In genomic region chr7:2242541-2243482, GRCh38 we compare ENCODE assay signal across 8 cellular contexts. TPM values are rescaled to one million over a fixed set of nuclear protein-coding genes. Genes with fewer than 3 reads are reported as not detected.
A peak's percentile ranks its signal among the peaks of the same experiment; 100 is the strongest.
DNase-seq lines count a peak whose midpoint lies in the region; ATAC-seq and TF ChIP-seq lines count a peak whose summit lies in the region.

No MANE protein-coding gene starts in this region.

- no peaks in the 10 kb centered on the region for H3K27me3 Mint-ChIP-seq in activated CD8-positive, alpha-beta T cell treated with anti-CD3 and anti-CD28 coated beads for 36 hours

- peak overlapping the region; percentile 36 for H3K27ac ChIP-seq in foreskin keratinocyte
- peak overlapping the region; percentile 55 to 85 (median 70) for H3K27ac ChIP-seq in gastrocnemius medialis

- peak overlapping the region; percentile 92 for H3K4me3 Mint-ChIP-seq in activated CD8-positive, alpha-beta T cell treated with anti-CD3 and anti-CD28 coated beads for 36 hours

- peaks cover 6% of the 10 kb centered on the region; the same call in 1 of the 2 replicates for H3K36me3 ChIP-seq in Loucy (ENCODE audit: insufficient read depth, low read length)
- H3K36me3 ChIP-seq in gastrocnemius medialis, result peaks cover 0 to 17% of the 10 kb centered on the region in 2 donors

- peak; percentile 31 to 37 for DNase-seq in stimulated activated CD4-positive, alpha-beta T cell treated with anti-CD3 and anti-CD28 coated beads, Interleukin-2, amount 100 ng/mL, for 24 hours
- no peak for DNase-seq in stimulated activated CD4-positive, alpha-beta T cell treated with anti-CD3 and anti-CD28 coated beads, Interleukin-4, amount 100 ng/mL, for 4 hours
- DNase-seq in activated CD8-positive, alpha-beta T cell treated with anti-CD3 and anti-CD28 coated beads for 36 hours, result peak; percentile 50
- peak in 1 of 2 donors; percentile 28 for DNase-seq in foreskin keratinocyte
- DNase-seq in gastrocnemius medialis, result no peak

- peak overlapping the region; percentile 79 for H2AFZ ChIP-seq in Loucy (ENCODE audit: low read length)

- CTCF ChIA-PET in activated CD8-positive, alpha-beta T cell treated with anti-CD3 and anti-CD28 coated beads for 36 hours (lab: Charles Lee), result interaction anchor here (0.6 to 2.8 kb wide), 3 partner anchors 11 to 105 kb away, joined by 3 to 7 read pairs (median 5); no protein-coding TSS in a partner anchor

- H3K27ac Mint-ChIP-seq in activated CD8-positive, alpha-beta T cell treated with anti-CD3 and anti-CD28 coated beads for 36 hours, result peak overlapping the region; percentile 93

- H3K36me3 Mint-ChIP-seq in activated CD8-positive, alpha-beta T cell treated with anti-CD3 and anti-CD28 coated beads for 36 hours (ENCODE audit: low read depth), result peaks cover 24% of the 10 kb centered on the region

- H3K79me2 ChIP-seq in Loucy (ENCODE audit: insufficient read depth, low read length), result peaks cover 85% of the 10 kb centered on the region

- H3F3A ChIP-seq in Loucy (ENCODE audit: low read depth), result no peaks in the 10 kb centered on the region

- peak overlapping the region; percentile 92 for H3K9ac ChIP-seq in Loucy (ENCODE audit: low read depth, low read length, poor library complexity, severe bottlenecking)

- H4K20me1 ChIP-seq in Loucy (ENCODE audit: insufficient read depth, low read length, poor library complexity, severe bottlenecking), result peaks cover 17% of the 10 kb centered on the region

- TF ChIP-seq POLR2A in gastrocnemius medialis (IDR thresholded peaks at IDR 0.05), result no peak

- H3K27me3 ChIP-seq in Loucy (ENCODE audit: insufficient read depth, low read length, poor library complexity, severe bottlenecking), result no peaks in the 10 kb centered on the region
- H3K27me3 ChIP-seq in foreskin keratinocyte, result no peaks in the 10 kb centered on the region
- H3K27me3 ChIP-seq in gastrocnemius medialis, result no peaks in the 10 kb centered on the region

- intact Hi-C loops in activated CD8-positive, alpha-beta T cell treated with anti-CD3 and anti-CD28 coated beads for 36 hours (cut with micrococcal nuclease), result loop anchor here (2.0 kb wide), 1 partner anchor 106 kb away; no protein-coding TSS in a partner anchor
- intact Hi-C loops in gastrocnemius medialis (cut with DNase I; ENCODE audit: low total_unique reads), result loop anchor here (1.0 to 10.0 kb wide), 2 partner anchors 10 to 312 kb away; partner anchors contain the start of genes BRAT1 and IQCE

- peak overlapping the region; percentile 99 for H3K4me2 ChIP-seq in Loucy (ENCODE audit: low read depth, low read length, poor library complexity, severe bottlenecking)

- H3K4me1 ChIP-seq in Loucy (ENCODE audit: insufficient read depth, low read length, poor library complexity, severe bottlenecking), result peaks cover 65% of the 10 kb centered on the region
- no peaks in the 10 kb centered on the region for H3K4me1 ChIP-seq in foreskin keratinocyte
- H3K4me1 ChIP-seq in gastrocnemius medialis, result peaks cover 12 to 13% of the 10 kb centered on the region in 2 donors

- peak; percentile 60 for ATAC-seq in activated CD8-positive, alpha-beta T cell treated with anti-CD3 and anti-CD28 coated beads for 36 hours
- peak; percentile 57 for ATAC-seq in foreskin keratinocyte
- peak in 1 of 2 donors; percentile 7 for ATAC-seq in gastrocnemius medialis
- no peak for ATAC-seq in GM19328 (IDR thresholded peaks at IDR 0.05; ENCODE audit: unreplicated experiment)
- ATAC-seq in GM19467 (IDR thresholded peaks at IDR 0.05; ENCODE audit: unreplicated experiment), result no peak

- POLR2A ChIA-PET in activated CD8-positive, alpha-beta T cell treated with anti-CD3 and anti-CD28 coated beads for 36 hours (lab: Charles Lee), result interaction anchor here (1.0 to 3.4 kb wide), 3 partner anchors 9 to 111 kb away, joined by 4 to 30 read pairs (median 13); partner anchors contain the start of genes EIF3B and MAD1L1

- H3K9me2 ChIP-seq in Loucy (replicated peaks; ENCODE audit: low read depth, low read length), result no peaks in the 10 kb centered on the region

- H3K9me3 ChIP-seq in Loucy (ENCODE audit: insufficient read depth, low read depth, low read length), result no peaks in the 10 kb centered on the region
- no peaks in the 10 kb centered on the region for H3K9me3 ChIP-seq in gastrocnemius medialis

- in situ Hi-C loops in gastrocnemius medialis (cut with MboI; ENCODE audit: low sequenced_read_pairs in 4 of 4), result loop anchor here in 1 of 4 donors (10.0 kb wide), 1 partner anchor 102 kb away; no protein-coding TSS in a partner anchor

- H3K9me3 Mint-ChIP-seq in activated CD8-positive, alpha-beta T cell treated with anti-CD3 and anti-CD28 coated beads for 36 hours, result no peaks in the 10 kb centered on the region

- no peak; the same call in 1 of the 2 replicates for TF ChIP-seq CTCF in Loucy (conservative IDR thresholded peaks at IDR 0.05; ENCODE audit: low read length)
- no peak for TF ChIP-seq CTCF in activated CD8-positive, alpha-beta T cell treated with anti-CD3 and anti-CD28 coated beads for 36 hours (IDR thresholded peaks at IDR 0.05)
- TF ChIP-seq CTCF in foreskin keratinocyte (conservative IDR thresholded peaks at IDR 0.05), result peak; percentile 9
- TF ChIP-seq CTCF in gastrocnemius medialis (IDR thresholded peaks at IDR 0.05 in 4 of 5, conservative IDR thresholded peaks at IDR 0.05 in 1 of 5), result peak in 1 of 5 experiments; percentile 12

- H3K4me3 ChIP-seq in Loucy (ENCODE audit: low read length, poor library complexity, severe bottlenecking) (peak overlapping the region; percentile 99), gastrocnemius medialis (peak overlapping the region; percentile 80 to 97 (median 92))

- peaks cover 21% of the 10 kb centered on the region for H3K4me1 Mint-ChIP-seq in activated CD8-positive, alpha-beta T cell treated with anti-CD3 and anti-CD28 coated beads for 36 hours (ENCODE audit: low read depth)

RNA-seq across cellular contexts. Expression of gene NUDT1, which starts 0.8 kb away (rescaled TPM):
- total RNA-seq in activated CD8-positive, alpha-beta T cell treated with anti-CD3 and anti-CD28 coated beads for 36 hours, result 10 to 100 TPM; 90.2 to 93.9 TPM
- total RNA-seq in foreskin keratinocyte (71.6 and 80.1 TPM in 2 replicates), gastrocnemius medialis (10 to 100 TPM; 14.7 to 22.5 (median 18.1) TPM)
- 118 TPM in 2 replicates for polyA plus RNA-seq in foreskin keratinocyte

RNA-seq across cellular contexts. Expression of gene MRM2, which starts 0.8 kb away (rescaled TPM):
- total RNA-seq in activated CD8-positive, alpha-beta T cell treated with anti-CD3 and anti-CD28 coated beads for 36 hours, result 10 to 100 TPM; 30.3 to 31.9 TPM
- total RNA-seq in foreskin keratinocyte (31.8 and 34.5 TPM in 2 replicates), gastrocnemius medialis (10 to 100 TPM; 14.1 to 41.7 (median 16.9) TPM)
- 38.7 and 43.1 TPM in 2 replicates for polyA plus RNA-seq in foreskin keratinocyte

RNA-seq across cellular contexts. Expression of gene MAD1L1, which starts 10.1 kb away (rescaled TPM):
- 10 to 100 TPM; 40.0 to 44.7 TPM for total RNA-seq in activated CD8-positive, alpha-beta T cell treated with anti-CD3 and anti-CD28 coated beads for 36 hours
- total RNA-seq in foreskin keratinocyte, result 52.4 and 61.9 TPM in 2 replicates
- polyA plus RNA-seq in foreskin keratinocyte, result 43.9 and 56.4 TPM in 2 replicates
- 10 to 100 TPM; 19.7 to 32.4 (median 22.7) TPM for total RNA-seq in gastrocnemius medialis

Comparison
In these comparisons a context has a peak if more than half of its experiments do, and no peak if none do; other contexts are left out.
1. DNase-seq: peak in stimulated activated CD4-positive, alpha-beta T cell treated with anti-CD3 and anti-CD28 coated beads, Interleukin-2, amount 100 ng/mL, for 24 hours (2 of 2) and activated CD8-positive, alpha-beta T cell treated with anti-CD3 and anti-CD28 coated beads for 36 hours (single experiment); none in stimulated activated CD4-positive, alpha-beta T cell treated with anti-CD3 and anti-CD28 coated beads, Interleukin-4, amount 100 ng/mL, for 4 hours (0 of 2) and gastrocnemius medialis (0 of 2).
2. ATAC-seq: peak in activated CD8-positive, alpha-beta T cell treated with anti-CD3 and anti-CD28 coated beads for 36 hours (single experiment) and foreskin keratinocyte (single experiment); none in GM19328 (single experiment) and GM19467 (single experiment).